9 cellular contexts compared by ENCODE assay signal in genomic region chr22:24107668-24108067, GRCh38.
DNase-seq lines count a peak whose midpoint lies in the region; ATAC-seq and TF ChIP-seq lines count a peak whose summit lies in the region.
"Had no signal": no experiment of that assay in that cellular context is flagged by ENCODE, and none has a peak within 500 bp of the region (broad histone marks: within the 10 kb centered on the region; RNA-seq: fewer than 3 reads in every experiment).

No MANE protein-coding gene starts in this region.

- no peak overlapping the region for H3K27ac ChIP-seq in CD4-positive, alpha-beta memory T cell (ENCODE audit: low read depth, low read length)

- CTCF ChIA-PET in CD4-positive, alpha-beta memory T cell (lab: Charles Lee; ENCODE audit: partially characterized antibody), result interaction anchor here (0.7 to 4.5 kb wide), 9 partner anchors 15 to 123 kb away, joined by 3 to 33 read pairs (median 4); no protein-coding TSS in a partner anchor

- DNase-seq in HFFc6 (peak; percentile 20), hepatic stellate cell (ENCODE audit: low spot score) (peak; percentile 85), RPMI8226 (no peak), COR-L47 (lab: John Stamatoyannopoulos, UW) (no peak)
- DNase-seq in CD4-positive, alpha-beta memory T cell, result no peak

- H3K9me3 ChIP-seq in CD4-positive, alpha-beta memory T cell (ENCODE audit: control insufficient read depth in 1 of 2, low read length in 2 of 2), result no peaks in the 10 kb centered on the region

- H3K27ac Mint-ChIP-seq in HFFc6, result peak overlapping the region; percentile 17
- peak overlapping the region in 4 of 5 experiments; percentile 67 to 99 (median 91) for H3K27ac Mint-ChIP-seq in brain
- H3K27ac Mint-ChIP-seq in stimulated activated memory B cell treated with anti-CD40 and anti-IgM and Interleukin-4, amounts not matched to agents 10 μg/mL and 1 μg/mL and 100 μg/mL, for 72 hours, result peak overlapping the region; percentile 78
- peak overlapping the region in 3 of 7 donors; percentile 22 to 77 (median 50) for H3K27ac Mint-ChIP-seq in CD4-positive, alpha-beta memory T cell

- TF ChIP-seq CTCF in HFFc6 (IDR thresholded peaks at IDR 0.05) (no peak), brain (conservative IDR thresholded peaks at IDR 0.05) (no peak)

- H3K4me1 Mint-ChIP-seq in HFFc6 (ENCODE audit: low read depth) (peaks cover 18% of the 10 kb centered on the region), brain (peaks cover 40% of the 10 kb centered on the region)
- H3K4me1 Mint-ChIP-seq in stimulated activated memory B cell treated with anti-CD40 and anti-IgM and Interleukin-4, amounts not matched to agents 10 μg/mL and 1 μg/mL and 100 μg/mL, for 72 hours, result peaks cover 20% of the 10 kb centered on the region
- H3K4me1 Mint-ChIP-seq in CD4-positive, alpha-beta memory T cell, result peaks cover 5 to 21% (median 7%) of the 10 kb centered on the region in 4 donors

- intact Hi-C loops in CD4-positive, alpha-beta memory T cell (cut with micrococcal nuclease), result loop anchor here (1.0 to 5.0 kb wide), 4 partner anchors 49 to 140 kb away; partner anchors contain the start of gene GGT5

- peaks cover 28% of the 10 kb centered on the region for H3K36me3 ChIP-seq in CD4-positive, alpha-beta memory T cell (ENCODE audit: insufficient read depth, low read length)

- H3K4me3 ChIP-seq in CD4-positive, alpha-beta memory T cell (ENCODE audit: low read length in 2 of 2), result no peak overlapping the region

- POLR2A ChIA-PET in CD4-positive, alpha-beta memory T cell (lab: Charles Lee; ENCODE audit: partially characterized antibody), result no interaction called here

- peaks cover 26% of the 10 kb centered on the region for H3K36me3 Mint-ChIP-seq in HFFc6 (ENCODE audit: low read depth)
- H3K36me3 Mint-ChIP-seq in brain, result peaks cover 53% of the 10 kb centered on the region
- H3K36me3 Mint-ChIP-seq in stimulated activated memory B cell treated with anti-CD40 and anti-IgM and Interleukin-4, amounts not matched to agents 10 μg/mL and 1 μg/mL and 100 μg/mL, for 72 hours, result peaks cover 42% of the 10 kb centered on the region
- H3K36me3 Mint-ChIP-seq in CD4-positive, alpha-beta memory T cell, result peaks cover 31 to 54% of the 10 kb centered on the region in 2 donors

- ATAC-seq in stimulated activated memory B cell treated with anti-CD40 and anti-IgM and Interleukin-4, amounts not matched to agents 10 μg/mL and 1 μg/mL and 100 μg/mL, for 72 hours, result no peak
- no peak for ATAC-seq in GM19328 (IDR thresholded peaks at IDR 0.05; ENCODE audit: unreplicated experiment)

- no peak overlapping the region for H3K4me3 Mint-ChIP-seq in HFFc6
- peak overlapping the region in 2 of 5 experiments; percentile 51 to 69 for H3K4me3 Mint-ChIP-seq in brain
- H3K4me3 Mint-ChIP-seq in stimulated activated memory B cell treated with anti-CD40 and anti-IgM and Interleukin-4, amounts not matched to agents 10 μg/mL and 1 μg/mL and 100 μg/mL, for 72 hours, result no peak overlapping the region
- H3K4me3 Mint-ChIP-seq in CD4-positive, alpha-beta memory T cell, result no peak overlapping the region
- H3K4me3 Mint-ChIP-seq: IgD-negative memory B cell had no signal

- H3K27me3 Mint-ChIP-seq in HFFc6 (ENCODE audit: insufficient read depth), result no peaks in the 10 kb centered on the region
- H3K27me3 Mint-ChIP-seq in brain, result no peaks in the 10 kb centered on the region
- no peaks in the 10 kb centered on the region for H3K27me3 Mint-ChIP-seq in stimulated activated memory B cell treated with anti-CD40 and anti-IgM and Interleukin-4, amounts not matched to agents 10 μg/mL and 1 μg/mL and 100 μg/mL, for 72 hours
- H3K27me3 Mint-ChIP-seq in CD4-positive, alpha-beta memory T cell, result no peaks in the 10 kb centered on the region
- H3K27me3 Mint-ChIP-seq: IgD-negative memory B cell had no signal

- no peaks in the 10 kb centered on the region for H3K27me3 ChIP-seq in CD4-positive, alpha-beta memory T cell (ENCODE audit: insufficient read depth, low read length)

- H3K9me3 Mint-ChIP-seq in HFFc6 (no peaks in the 10 kb centered on the region; the same call in 1 of the 2 replicates), brain (peaks cover 0 to 17% (median 4%) of the 10 kb centered on the region in 5 experiments)
- H3K9me3 Mint-ChIP-seq in stimulated activated memory B cell treated with anti-CD40 and anti-IgM and Interleukin-4, amounts not matched to agents 10 μg/mL and 1 μg/mL and 100 μg/mL, for 72 hours, result peaks cover 4% of the 10 kb centered on the region
- peaks cover 0 to 7% (median 4%) of the 10 kb centered on the region in 8 donors for H3K9me3 Mint-ChIP-seq in CD4-positive, alpha-beta memory T cell

- no peaks in the 10 kb centered on the region for H3K4me1 ChIP-seq in CD4-positive, alpha-beta memory T cell (ENCODE audit: insufficient read depth, low read length)

Comparison
In these comparisons a context has a peak if more than half of its experiments do, and no peak if none do; other contexts are left out.
1. DNase-seq: peak in HFFc6 (single experiment) and hepatic stellate cell (single experiment); none in RPMI8226 (single experiment), CD4-positive, alpha-beta memory T cell (0 of 5) and COR-L47 (single experiment).